In genomic region chr14:65732112-65732511, GRCh38 we compare ENCODE assay signal across 11 cellular contexts.
A peak's percentile ranks its signal among the peaks of the same experiment; 100 is the strongest.
DNase-seq lines count a peak whose midpoint lies in the region; ATAC-seq and TF ChIP-seq lines count a peak whose summit lies in the region.
"Had no signal": no experiment of that assay in that cellular context is flagged by ENCODE, and none has a peak within 500 bp of the region (broad histone marks: within the 10 kb centered on the region; RNA-seq: fewer than 3 reads in every experiment).

No MANE protein-coding gene starts in this region.

- ATAC-seq in GM18502 (IDR thresholded peaks at IDR 0.05; ENCODE audit: poor library complexity, unreplicated experiment): peak; percentile 99
- peak; percentile 97 for ATAC-seq in GM19467 (IDR thresholded peaks at IDR 0.05; ENCODE audit: unreplicated experiment)
- ATAC-seq in HG03108 (IDR thresholded peaks at IDR 0.05; ENCODE audit: unreplicated experiment): peak; percentile 94
- ATAC-seq: left cardiac atrium had no signal

- no peak overlapping the region for H3K4me3 Mint-ChIP-seq in chondrocyte (ENCODE audit: unreplicated experiment)

- peaks cover 9% of the 10 kb centered on the region for H3K4me1 Mint-ChIP-seq in chondrocyte (ENCODE audit: low read depth)

- intact Hi-C loops in posterior cingulate gyrus (cut with DNase I): no loop called here

- peak overlapping the region; percentile 61 for H3K27ac Mint-ChIP-seq in chondrocyte (ENCODE audit: unreplicated experiment)

- peaks cover 8% of the 10 kb centered on the region for H3K9me3 Mint-ChIP-seq in chondrocyte (ENCODE audit: low read depth)

- no peak overlapping the region for H3K27ac ChIP-seq in substantia nigra (ENCODE audit: low read depth, low read length, poor library complexity, severe bottlenecking)

- DNase-seq in chondrocyte (ENCODE audit: low spot score): no peak
- DNase-seq in ecto neural progenitor cell (ENCODE audit: low spot score): no peak
- DNase-seq in DMS114 treated with DMSO at 0.1 percent for 48 hours (lab: John Stamatoyannopoulos, UW; ENCODE audit: unreplicated experiment): no peak
- DNase-seq in substantia nigra (lab: John Stamatoyannopoulos, UW): no peak
- DNase-seq in posterior cingulate gyrus: no peak
- DNase-seq: effector memory CD4-positive, alpha-beta T cell; left cardiac atrium; stimulated activated CD4-positive, alpha-beta T cell treated with anti-CD3 and anti-CD28 coated beads, Interleukin-12 subunit alpha, Interleukin-12 subunit beta, amount 100 ng/mL, for 4 hours had no signal

- H3K27me3 Mint-ChIP-seq in chondrocyte (ENCODE audit: low read depth): no peaks in the 10 kb centered on the region

- no peak for TF ChIP-seq CTCF in chondrocyte (IDR thresholded peaks at IDR 0.05)

- H3K36me3 Mint-ChIP-seq in chondrocyte (ENCODE audit: low read depth): peaks cover 6% of the 10 kb centered on the region
